In the genomic region with DNA sequence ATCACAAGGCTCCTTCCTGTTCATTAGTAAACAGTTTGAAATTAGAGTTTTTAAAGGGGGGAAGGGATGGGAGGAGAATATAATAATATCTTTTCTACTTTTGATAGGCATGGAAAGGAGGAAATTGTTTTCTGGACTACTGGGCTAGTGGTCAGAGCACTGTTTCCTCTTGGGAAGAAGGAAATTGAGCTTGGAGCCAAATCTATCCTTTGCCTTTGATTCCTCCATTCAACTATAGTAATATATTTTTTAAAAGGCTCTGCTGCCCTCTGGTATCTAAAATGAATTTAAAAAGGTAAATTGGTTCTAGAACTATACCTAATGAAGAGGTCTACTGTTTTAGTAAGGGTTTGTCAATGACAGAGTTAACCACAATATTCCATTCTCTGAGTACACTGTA, we compare ENCODE assay signal across 24 cellular contexts.
"Had no signal": no experiment of that assay in that cellular context is flagged by ENCODE, and none has a peak within 500 bp of the region (broad histone marks: within the 10 kb centered on the region; RNA-seq: fewer than 3 reads in every experiment).

No MANE protein-coding gene starts in this region.

- H3K4me3 Mint-ChIP-seq: naive thymus-derived CD8-positive, alpha-beta T cell; nephron progenitor cell; stimulated activated memory B cell treated with anti-CD40 and anti-IgM and Interleukin-4, amounts not matched to agents 10 μg/mL and 1 μg/mL and 100 μg/mL, for 72 hours had no signal

- H3K27ac Mint-ChIP-seq: nephron progenitor cell; stimulated activated memory B cell treated with anti-CD40 and anti-IgM and Interleukin-4, amounts not matched to agents 10 μg/mL and 1 μg/mL and 100 μg/mL, for 72 hours had no signal

- H3K27ac ChIP-seq: dorsolateral prefrontal cortex, esophagus muscularis mucosa, foreskin keratinocyte, gastroesophageal sphincter, left lung, psoas muscle, sigmoid colon, thoracic aorta, tibial nerve, uterus had no signal

- H3K36me3 ChIP-seq: uterus had no signal

- ATAC-seq: foreskin keratinocyte; gastroesophageal sphincter; heart right ventricle; left cardiac atrium; left lung; naive thymus-derived CD8-positive, alpha-beta T cell; psoas muscle; right cardiac atrium; stimulated activated memory B cell treated with anti-CD40 and anti-IgM and Interleukin-4, amounts not matched to agents 10 μg/mL and 1 μg/mL and 100 μg/mL, for 72 hours; stimulated activated naive CD8-positive, alpha-beta T cell treated with anti-CD3 and anti-CD28 coated beads, Interleukin-15, Interleukin-2, amounts not matched to agents 100 U/mL and 50 U/mL, for 24 hours had no signal

- H3K9me3 ChIP-seq: esophagus muscularis mucosa, gastroesophageal sphincter, heart right ventricle, left lung, psoas muscle, sigmoid colon, thoracic aorta, tibial nerve, upper lobe of left lung, uterus had no signal

- H3K27me3 ChIP-seq: dorsolateral prefrontal cortex, esophagus muscularis mucosa, foreskin keratinocyte, gastroesophageal sphincter, heart right ventricle, left lung, sigmoid colon, tibial nerve, upper lobe of left lung, uterus had no signal

- DNase-seq: dorsolateral prefrontal cortex; effector CD4-positive, alpha-beta T cell; foreskin keratinocyte; heart right ventricle; hippocampal formation; left cardiac atrium; left lung; mammary epithelial cell; mesendoderm; naive thymus-derived CD8-positive, alpha-beta T cell; nephron progenitor cell; nucleus accumbens; psoas muscle; right cardiac atrium; sigmoid colon; stimulated activated CD4-positive, alpha-beta T cell treated with anti-CD3 and anti-CD28 coated beads, Interleukin-4, amount 100 ng/mL, for 4 hours; stimulated activated naive CD8-positive, alpha-beta T cell treated with anti-CD3 and anti-CD28 coated beads, Interleukin-15, Interleukin-2, amounts not matched to agents 100 U/mL and 50 U/mL, for 24 hours; upper lobe of left lung; uterus had no signal

- H3K4me1 ChIP-seq: foreskin keratinocyte had no signal

- H3K27me3 Mint-ChIP-seq: naive thymus-derived CD8-positive, alpha-beta T cell; stimulated activated memory B cell treated with anti-CD40 and anti-IgM and Interleukin-4, amounts not matched to agents 10 μg/mL and 1 μg/mL and 100 μg/mL, for 72 hours had no signal

- H3K9me3 Mint-ChIP-seq: naive thymus-derived CD8-positive, alpha-beta T cell; nephron progenitor cell; stimulated activated memory B cell treated with anti-CD40 and anti-IgM and Interleukin-4, amounts not matched to agents 10 μg/mL and 1 μg/mL and 100 μg/mL, for 72 hours had no signal

- H3K4me3 ChIP-seq: dorsolateral prefrontal cortex, esophagus muscularis mucosa, gastroesophageal sphincter, heart right ventricle, left lung, psoas muscle, sigmoid colon, thoracic aorta, tibial nerve, upper lobe of left lung, uterus had no signal
